11 cellular contexts compared by ENCODE assay signal in the genomic region with DNA sequence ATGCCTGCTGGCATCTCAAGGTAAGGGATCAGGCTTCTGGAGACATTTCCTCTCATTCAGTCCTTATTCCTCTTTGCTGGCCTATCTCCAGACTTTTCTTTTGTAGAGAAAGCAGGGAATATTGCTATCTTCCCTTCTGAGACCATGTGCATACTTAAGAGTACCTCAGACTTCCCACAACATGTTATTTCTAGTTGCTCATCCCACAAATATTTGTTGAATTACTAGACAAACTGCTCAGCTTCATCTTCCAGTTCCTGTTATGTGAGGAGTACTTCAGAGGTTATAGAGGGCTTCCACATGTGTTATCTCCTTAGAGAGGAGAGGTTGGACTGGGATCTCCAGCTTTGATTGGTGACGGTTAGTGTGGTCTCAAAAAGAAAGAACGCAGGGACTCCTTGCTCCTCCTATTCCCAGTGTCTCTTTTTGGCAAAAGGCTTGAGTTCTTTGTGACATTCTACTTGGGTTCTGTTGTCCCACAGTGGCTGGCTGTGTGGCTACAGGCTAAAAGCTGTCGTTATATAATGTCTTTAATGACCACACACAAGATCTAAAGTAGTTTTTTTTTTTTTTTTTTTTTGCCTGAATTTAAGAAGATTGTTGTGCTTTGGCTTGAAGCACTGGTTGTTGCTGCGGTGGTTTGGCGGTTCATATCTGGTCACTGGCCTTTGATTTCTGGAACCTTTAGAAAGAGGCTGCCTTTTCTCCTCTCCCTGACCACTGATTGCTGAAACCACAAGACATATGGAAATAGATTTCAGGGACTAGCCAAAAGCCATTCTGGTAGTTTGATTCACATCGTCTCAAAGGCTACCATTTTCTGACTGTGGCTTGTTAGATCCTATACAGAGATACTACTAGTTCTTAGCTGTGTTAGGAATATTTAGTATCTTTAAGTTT.
DNase-seq lines count a peak whose midpoint lies in the region; ATAC-seq and TF ChIP-seq lines count a peak whose summit lies in the region.
"Had no signal": no experiment of that assay in that cellular context is flagged by ENCODE, and none has a peak within 500 bp of the region (broad histone marks: within the 10 kb centered on the region; RNA-seq: fewer than 3 reads in every experiment).

No MANE protein-coding gene starts in this region.

- H3K27me3 ChIP-seq in Panc1 (ENCODE audit: control insufficient read depth, insufficient read depth, low read length) = no peaks in the 10 kb centered on the region

- TF ChIP-seq CTCF in Panc1 (IDR thresholded peaks at IDR 0.05) (no peak), epithelial cell of proximal tubule (conservative IDR thresholded peaks at IDR 0.05; ENCODE audit: low read depth, low read length) (no peak), osteocyte (IDR thresholded peaks at IDR 0.05) (no peak), CD14-positive monocyte (IDR thresholded peaks at IDR 0.05) (no peak)

- POLR2A ChIA-PET in Panc1 (lab: Charles Lee) = no interaction called here
- POLR2A ChIA-PET in naive thymus-derived CD8-positive, alpha-beta T cell (lab: Charles Lee) = no interaction called here

- intact Hi-C loops in Panc1 (cut with micrococcal nuclease; ENCODE audit: unreplicated experiment) = no loop called here
- intact Hi-C loops in CD14-positive monocyte (cut with micrococcal nuclease) = no loop called here

- H3K4me1 Mint-ChIP-seq in osteocyte (ENCODE audit: unreplicated experiment) = peaks cover 9% of the 10 kb centered on the region
- H3K4me1 Mint-ChIP-seq in CD14-positive monocyte = no peaks in the 10 kb centered on the region
- H3K4me1 Mint-ChIP-seq in naive thymus-derived CD8-positive, alpha-beta T cell = peaks cover 0 to 2% (median 0%) of the 10 kb centered on the region in 4 donors

- peak; percentile 17 for DNase-seq in DMS53 treated with DMSO at 0.1 percent for 48 hours (lab: John Stamatoyannopoulos, UW; ENCODE audit: unreplicated experiment)
- DNase-seq in Panc1 (ENCODE audit: low read depth, low spot score) = peak; percentile 36
- DNase-seq in epithelial cell of proximal tubule (ENCODE audit: low read depth) = peak; percentile 69
- DNase-seq in osteocyte (ENCODE audit: extremely low spot score, unreplicated experiment) = no peak
- DNase-seq in HuH-7.5 (ENCODE audit: low spot score) = no peak
- DNase-seq in CD14-positive monocyte (ENCODE audit: low spot score) = no peak
- no peak for DNase-seq in naive thymus-derived CD8-positive, alpha-beta T cell
- DNase-seq: cerebellar nuclear complex, NCI-H1105 treated with DMSO at 0.1 percent for 48 hours, SHP77 treated with DMSO at 0.1 percent for 48 hours had no signal

- H3K27me3 Mint-ChIP-seq in osteocyte (ENCODE audit: unreplicated experiment) (no peaks in the 10 kb centered on the region), CD14-positive monocyte (ENCODE audit: low read depth in 3 of 3) (peaks cover 0 to 3% (median 0%) of the 10 kb centered on the region in 3 donors)
- no peaks in the 10 kb centered on the region for H3K27me3 Mint-ChIP-seq in naive thymus-derived CD8-positive, alpha-beta T cell

- no peak overlapping the region for H3K4me3 ChIP-seq in Panc1 (ENCODE audit: low read depth in 2 of 2, low read length in 2 of 2)
- no peak overlapping the region for H3K4me3 ChIP-seq in epithelial cell of proximal tubule (ENCODE audit: low read depth, low read length)

- H3K9me3 ChIP-seq in Panc1 (ENCODE audit: control insufficient read depth, insufficient read depth, low read depth, low read length) = no peaks in the 10 kb centered on the region

- H3K36me3 Mint-ChIP-seq in osteocyte (ENCODE audit: unreplicated experiment) (no peaks in the 10 kb centered on the region), CD14-positive monocyte (peaks cover 3 to 5% of the 10 kb centered on the region in 2 donors)
- peaks cover 6 to 29% (median 15%) of the 10 kb centered on the region in 3 donors for H3K36me3 Mint-ChIP-seq in naive thymus-derived CD8-positive, alpha-beta T cell

- no TSS peak for BruUV-seq in Panc1 (replicated peaks; lab: Mats Ljungman, UMichigan)

- H3K9me3 Mint-ChIP-seq in osteocyte (ENCODE audit: unreplicated experiment) (no peaks in the 10 kb centered on the region), CD14-positive monocyte (peaks cover 0 to 4% (median 2%) of the 10 kb centered on the region in 7 donors)
- peaks cover 0 to 7% (median 0%) of the 10 kb centered on the region in 9 donors for H3K9me3 Mint-ChIP-seq in naive thymus-derived CD8-positive, alpha-beta T cell

- ATAC-seq in Panc1 (no peak; the same call in 1 of the 2 replicates), GM21576 (IDR thresholded peaks at IDR 0.05; ENCODE audit: unreplicated experiment) (no peak)
- ATAC-seq in naive thymus-derived CD8-positive, alpha-beta T cell = no peak

- no peaks in the 10 kb centered on the region for H3K36me3 ChIP-seq in Panc1 (ENCODE audit: control insufficient read depth, insufficient read depth, low read length)

- CTCF ChIA-PET in Panc1 (lab: Charles Lee) = no interaction called here

- H3K27ac Mint-ChIP-seq in osteocyte (ENCODE audit: unreplicated experiment) (peak overlapping the region; percentile 46), CD14-positive monocyte (no peak overlapping the region)
- H3K27ac Mint-ChIP-seq in naive thymus-derived CD8-positive, alpha-beta T cell = peak overlapping the region in 1 of 10 donors; percentile 34

- in situ Hi-C loops in Panc1 (cut with HindIII; ENCODE audit: low pct_unique_long_range_greater_than_20kb, low sequenced_read_pairs) = no loop called here

- H3K4me1 ChIP-seq in Panc1 (ENCODE audit: control insufficient read depth, insufficient read depth, low read length) = no peaks in the 10 kb centered on the region

- H3K27ac ChIP-seq in Panc1 (ENCODE audit: low read length) = no peak overlapping the region

- no peak overlapping the region for H3K4me3 Mint-ChIP-seq in osteocyte (ENCODE audit: unreplicated experiment)
- no peak overlapping the region for H3K4me3 Mint-ChIP-seq in CD14-positive monocyte
- no peak overlapping the region for H3K4me3 Mint-ChIP-seq in naive thymus-derived CD8-positive, alpha-beta T cell

Comparison
In these comparisons a context has a peak if more than half of its experiments do, and no peak if none do; other contexts are left out.
1. DNase-seq: peak in DMS53 treated with DMSO at 0.1 percent for 48 hours (single experiment), Panc1 (single experiment) and epithelial cell of proximal tubule (single experiment); none in osteocyte (single experiment), HuH-7.5 (single experiment), CD14-positive monocyte (single experiment) and naive thymus-derived CD8-positive, alpha-beta T cell (0 of 10).